Comparison of ENCODE assay signal across 12 cellular contexts in genomic region chr17:41307647-41308046, GRCh38. TPM values are rescaled to one million over a fixed set of nuclear protein-coding genes. Genes with fewer than 3 reads are reported as not detected.
A peak's percentile ranks its signal among the peaks of the same experiment; 100 is the strongest.
DNase-seq lines count a peak whose midpoint lies in the region; ATAC-seq, FAIRE-seq and TF ChIP-seq lines count a peak whose summit lies in the region.
"Had no signal": no experiment of that assay in that cellular context is flagged by ENCODE, and none has a peak within 500 bp of the region (broad histone marks: within the 10 kb centered on the region; RNA-seq: fewer than 3 reads in every experiment).

No MANE protein-coding gene starts in this region.

- no peak overlapping the region for H3K27ac ChIP-seq in WERI-Rb-1

- H3K4me1 ChIP-seq in mucosa of descending colon (ENCODE audit: low read depth) = no peaks in the 10 kb centered on the region

- TF ChIP-seq CTCF in astrocyte of the cerebellum (IDR thresholded peaks at IDR 0.05; ENCODE audit: low read depth, low read length, missing control alignments) = no peak
- no peak for TF ChIP-seq CTCF in mucosa of descending colon (IDR thresholded peaks at IDR 0.05)
- TF ChIP-seq CTCF in WERI-Rb-1 (IDR thresholded peaks at IDR 0.05; ENCODE audit: low read depth, low read length) = no peak

- H3K9me3 ChIP-seq in mucosa of descending colon (no peaks in the 10 kb centered on the region), WERI-Rb-1 (ENCODE audit: severe bottlenecking) (no peaks in the 10 kb centered on the region)
- H3K9me3 ChIP-seq: heart left ventricle had no signal

- peak; percentile 20 for DNase-seq in Ammon's horn (ENCODE audit: low spot score)
- peak; percentile 9 for DNase-seq in EH (ENCODE audit: low read depth)
- DNase-seq in astrocyte of the cerebellum (ENCODE audit: low read depth) = peak; percentile 50
- no peak for DNase-seq in mucosa of descending colon
- no peak for DNase-seq in 8988T
- DNase-seq in GM19239 (ENCODE audit: insufficient read length, low spot score) = no peak
- no peak for DNase-seq in WERI-Rb-1
- DNase-seq: HFFc6, NCI-H2081 treated with DMSO at 0.1 percent for 48 hours had no signal

- peaks cover 98% of the 10 kb centered on the region for H3K27me3 ChIP-seq in WERI-Rb-1 (ENCODE audit: insufficient read depth, low read depth, severe bottlenecking)

- FAIRE-seq in GM19239 (lab: Jason Lieb, UNC) = no peak

- H3K36me3 ChIP-seq in mucosa of descending colon (ENCODE audit: low read depth) = no peaks in the 10 kb centered on the region
- H3K36me3 ChIP-seq in WERI-Rb-1 = no peaks in the 10 kb centered on the region
- H3K36me3 ChIP-seq: heart left ventricle had no signal

- ATAC-seq in mucosa of descending colon = peak; percentile 9
- ATAC-seq in GM18502 (IDR thresholded peaks at IDR 0.05; ENCODE audit: poor library complexity, unreplicated experiment) = no peak

- H3K4me3 ChIP-seq in astrocyte of the cerebellum (ENCODE audit: low read depth, low read length) (peak overlapping the region; percentile 1), mucosa of descending colon (no peak overlapping the region), WERI-Rb-1 (ENCODE audit: low read depth, low read length) (no peak overlapping the region)

- intact Hi-C loops in mucosa of descending colon (cut with DNase I, micrococcal nuclease) = no loop called here

- in situ Hi-C loops in astrocyte of the cerebellum (cut with HindIII; ENCODE audit: low sequenced_read_pairs) = no loop called here

RNA-seq across cellular contexts. Expression of gene KRTAP16-1, which starts 1.5 kb away (rescaled TPM):
- total RNA-seq in mucosa of descending colon = not detected
- total RNA-seq: heart left ventricle, HFFc6, ureter had no signal

RNA-seq across cellular contexts. Expression of gene KRTAP29-1, which starts 5.0 kb away (rescaled TPM):
- total RNA-seq in mucosa of descending colon = not detected
- total RNA-seq: heart left ventricle, HFFc6, ureter had no signal

RNA-seq across cellular contexts. Expression of gene KRTAP17-1, which starts 7.9 kb away (rescaled TPM):
- total RNA-seq in mucosa of descending colon = not detected
- total RNA-seq: heart left ventricle, HFFc6, ureter had no signal

RNA-seq across cellular contexts. Expression of gene KRTAP9-7, which starts 32.1 kb away (rescaled TPM):
- total RNA-seq in mucosa of descending colon = not detected
- total RNA-seq: heart left ventricle, HFFc6, ureter had no signal

RNA-seq across cellular contexts. Expression of gene KRTAP9-6, which starts 42.5 kb away (rescaled TPM):
- not detected for total RNA-seq in mucosa of descending colon
- total RNA-seq: heart left ventricle, HFFc6, ureter had no signal

Comparison
In these comparisons a context has a peak if more than half of its experiments do, and no peak if none do; other contexts are left out.
1. DNase-seq: peak in Ammon's horn (single experiment), EH (single experiment) and astrocyte of the cerebellum (single experiment); none in mucosa of descending colon (0 of 3), 8988T (single experiment), GM19239 (single experiment) and WERI-Rb-1 (single experiment).